Comparison of ENCODE assay signal across 16 cellular contexts in the genomic region with DNA sequence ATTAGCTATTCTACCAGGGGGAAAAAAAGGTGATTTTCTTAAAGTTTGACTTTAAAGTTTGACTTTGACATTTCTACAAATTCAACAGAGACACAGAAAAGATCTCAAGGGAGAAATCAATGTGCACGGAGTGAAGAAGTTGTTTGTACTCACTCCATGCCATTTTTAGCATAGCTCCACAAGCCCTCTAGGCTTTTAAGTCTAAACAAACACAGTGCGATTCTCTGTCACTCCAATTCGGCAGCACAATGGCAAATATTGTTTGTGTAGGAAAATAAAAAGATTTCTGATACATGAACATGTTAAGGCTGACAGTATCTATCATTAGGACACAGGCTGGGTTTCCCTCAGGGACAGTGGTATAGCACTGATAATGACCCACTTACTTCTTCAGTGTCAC. TPM values are rescaled to one million over a fixed set of nuclear protein-coding genes. Genes with fewer than 3 reads are reported as not detected.
DNase-seq lines count a peak whose midpoint lies in the region; ATAC-seq lines count a peak whose summit lies in the region.
"Had no signal": no experiment of that assay in that cellular context is flagged by ENCODE, and none has a peak within 500 bp of the region (broad histone marks: within the 10 kb centered on the region; RNA-seq: fewer than 3 reads in every experiment).

No MANE protein-coding gene starts in this region.

- ATAC-seq in left ventricle myocardium superior (peak; percentile 22), left cardiac atrium (no peak), T-helper 17 cell (no peak)
- ATAC-seq in stimulated activated memory B cell treated with anti-CD40 and anti-IgM and Interleukin-4, amounts not matched to agents 10 μg/mL and 1 μg/mL and 100 μg/mL, for 72 hours, result no peak

- H3K27ac Mint-ChIP-seq in immature natural killer cell, result peak overlapping the region; percentile 23 to 80 (median 52)
- peak overlapping the region; percentile 70 for H3K27ac Mint-ChIP-seq in stimulated activated memory B cell treated with anti-CD40 and anti-IgM and Interleukin-4, amounts not matched to agents 10 μg/mL and 1 μg/mL and 100 μg/mL, for 72 hours
- H3K27ac Mint-ChIP-seq in T-helper 17 cell, result no peak overlapping the region

- H3K27me3 Mint-ChIP-seq in immature natural killer cell (ENCODE audit: low read depth in 3 of 3), result no peaks in the 10 kb centered on the region
- no peaks in the 10 kb centered on the region for H3K27me3 Mint-ChIP-seq in stimulated activated memory B cell treated with anti-CD40 and anti-IgM and Interleukin-4, amounts not matched to agents 10 μg/mL and 1 μg/mL and 100 μg/mL, for 72 hours
- H3K27me3 Mint-ChIP-seq in T-helper 17 cell, result no peaks in the 10 kb centered on the region

- peaks cover 43 to 79% (median 52%) of the 10 kb centered on the region in 3 donors for H3K36me3 Mint-ChIP-seq in immature natural killer cell
- peaks cover 54% of the 10 kb centered on the region for H3K36me3 Mint-ChIP-seq in stimulated activated memory B cell treated with anti-CD40 and anti-IgM and Interleukin-4, amounts not matched to agents 10 μg/mL and 1 μg/mL and 100 μg/mL, for 72 hours
- H3K36me3 Mint-ChIP-seq in T-helper 17 cell (ENCODE audit: low read depth), result peaks cover 11% of the 10 kb centered on the region

- H3K4me3 Mint-ChIP-seq in immature natural killer cell (no peak overlapping the region), T-helper 17 cell (no peak overlapping the region)
- H3K4me3 Mint-ChIP-seq in stimulated activated memory B cell treated with anti-CD40 and anti-IgM and Interleukin-4, amounts not matched to agents 10 μg/mL and 1 μg/mL and 100 μg/mL, for 72 hours, result no peak overlapping the region

- H3K9me3 ChIP-seq in T-helper 17 cell (ENCODE audit: control insufficient read depth, low read length, poor library complexity, severe bottlenecking), result no peaks in the 10 kb centered on the region
- H3K9me3 ChIP-seq: SJSA1 had no signal

- H3K9me3 Mint-ChIP-seq in immature natural killer cell, result no peaks in the 10 kb centered on the region
- no peaks in the 10 kb centered on the region for H3K9me3 Mint-ChIP-seq in stimulated activated memory B cell treated with anti-CD40 and anti-IgM and Interleukin-4, amounts not matched to agents 10 μg/mL and 1 μg/mL and 100 μg/mL, for 72 hours

- intact Hi-C loops in left ventricle myocardium superior (cut with micrococcal nuclease), result no loop called here
- intact Hi-C loops in left cardiac atrium (cut with DNase I), result no loop called here

- peaks cover 40 to 66% of the 10 kb centered on the region in 2 donors for H3K4me1 Mint-ChIP-seq in immature natural killer cell
- H3K4me1 Mint-ChIP-seq in stimulated activated memory B cell treated with anti-CD40 and anti-IgM and Interleukin-4, amounts not matched to agents 10 μg/mL and 1 μg/mL and 100 μg/mL, for 72 hours, result peaks cover 32% of the 10 kb centered on the region
- H3K4me1 Mint-ChIP-seq in T-helper 17 cell, result peaks cover 8% of the 10 kb centered on the region

- DNase-seq in left ventricle myocardium superior (no peak), left cardiac atrium (no peak), NCI-H526 treated with DMSO at 0.1 percent for 48 hours (lab: John Stamatoyannopoulos, UW) (peak; percentile 88), immature natural killer cell (no peak), iPS-NIHi7 (ENCODE audit: extremely low spot score) (no peak), T-helper 17 cell (no peak), amniotic stem cell (lab: John Stamatoyannopoulos, UW) (no peak)
- DNase-seq: DMS153, H7, IMR-90, Kasumi-1, NCI-H1436 treated with DMSO at 0.1 percent for 48 hours, NCI-H2107, NCI-H446 treated with DMSO at 0.1 percent for 48 hours had no signal

RNA-seq across cellular contexts. Expression of a gene that starts 28.1 kb away (rescaled TPM):
- total RNA-seq in left ventricle myocardium superior (7.8 TPM), left cardiac atrium (10 to 100 TPM; 10.3 to 11.5 TPM), T-helper 17 cell (10 to 100 TPM; 22.0 to 28.9 TPM)
- 10 to 100 TPM; 24.6 to 85.4 (median 55.5) TPM for polyA plus RNA-seq in immature natural killer cell
